In genomic region chr20:58173930-58174707, GRCh38 we compare ENCODE assay signal across 14 cellular contexts. TPM values are rescaled to one million over a fixed set of nuclear protein-coding genes. Genes with fewer than 3 reads are reported as not detected.
DNase-seq lines count a peak whose midpoint lies in the region; ATAC-seq, FAIRE-seq and TF ChIP-seq lines count a peak whose summit lies in the region.
"Had no signal": no experiment of that assay in that cellular context is flagged by ENCODE, and none has a peak within 500 bp of the region (broad histone marks: within the 10 kb centered on the region; RNA-seq: fewer than 3 reads in every experiment).

No MANE protein-coding gene starts in this region.

- DNase-seq in heart left ventricle (peak in 1 of 5 donors; percentile 34), Right ventricle myocardium inferior (ENCODE audit: missing footprints) (no peak), fibroblast of mammary gland (ENCODE audit: low read depth) (peak; percentile 11), ovary (peak in 4 of 5 donors; percentile 29 to 59 (median 38)), NCI-H82 (lab: John Stamatoyannopoulos, UW) (no peak), MM.1S (no peak), D721Med (ENCODE audit: insufficient read length, low spot score) (no peak)
- DNase-seq: activated CD4-positive, alpha-beta memory T cell treated with anti-CD3 and anti-CD28 coated beads, Interleukin-2, amount 10 ng/mL, durations not matched to agents 7 days and 5 days; activated naive CD8-positive, alpha-beta T cell treated with anti-CD3 and anti-CD28 coated beads for 36 hours; effector memory CD4-positive, alpha-beta T cell had no signal

- H3K27me3 ChIP-seq in heart left ventricle (peaks cover 0 to 5% (median 0%) of the 10 kb centered on the region in 9 donors), ovary (no peaks in the 10 kb centered on the region), MM.1S (replicated peaks; ENCODE audit: insufficient read depth, low read length) (peaks cover 91% of the 10 kb centered on the region)

- no peak for TF ChIP-seq POLR2A in heart left ventricle (IDR thresholded peaks at IDR 0.05)
- TF ChIP-seq POLR2A in ovary (IDR thresholded peaks at IDR 0.05) = no peak

- H3K79me2 ChIP-seq in MM.1S (ENCODE audit: low read length) = no peaks in the 10 kb centered on the region

- WGBS in heart left ventricle, 4 donors = 44 to 53% (median 50%) methylated on average over 26 of the region's 26 CpGs
- WGBS in ovary, 3 donors = 23 to 34% (median 23%) methylated on average over 26 of the region's 26 CpGs

- ATAC-seq in heart left ventricle (peak in 3 of 4 donors; percentile 57 to 63 (median 59)), Right ventricle myocardium inferior (no peak), HG03460 (IDR thresholded peaks at IDR 0.05; ENCODE audit: unreplicated experiment) (no peak)

- no peak overlapping the region for H2AFZ ChIP-seq in MM.1S (ENCODE audit: low read length)

- H3K4me2 ChIP-seq in MM.1S (ENCODE audit: low read depth, low read length) = no peak overlapping the region

- H3K4me1 ChIP-seq in heart left ventricle (peaks cover 0 to 23% (median 6%) of the 10 kb centered on the region in 12 donors), ovary (ENCODE audit: insufficient read depth) (peaks cover 6% of the 10 kb centered on the region), MM.1S (ENCODE audit: low read length) (no peaks in the 10 kb centered on the region)

- TF ChIP-seq EP300 in ovary (IDR thresholded peaks at IDR 0.05) = no peak

- no peak overlapping the region for H3K9ac ChIP-seq in MM.1S (ENCODE audit: low read length)

- H3K4me3 ChIP-seq in heart left ventricle (peak overlapping the region in 9 of 12 donors; percentile 20 to 48 (median 32)), fibroblast of mammary gland (ENCODE audit: control insufficient read depth, low read depth, low read length) (no peak overlapping the region), ovary (peak overlapping the region; percentile 31), MM.1S (ENCODE audit: low read length) (no peak overlapping the region)

- H3K9me2 ChIP-seq in MM.1S (replicated peaks; ENCODE audit: insufficient read depth, low read length) = no peaks in the 10 kb centered on the region

- H3K9me3 ChIP-seq in heart left ventricle (no peaks in the 10 kb centered on the region), ovary (no peaks in the 10 kb centered on the region), MM.1S (replicated peaks; ENCODE audit: insufficient read depth, low read length) (no peaks in the 10 kb centered on the region)

- TF ChIP-seq CTCF in heart left ventricle (IDR thresholded peaks at IDR 0.05) = no peak
- TF ChIP-seq CTCF in fibroblast of mammary gland (conservative IDR thresholded peaks at IDR 0.05; ENCODE audit: control insufficient read depth, insufficient read depth, low read depth, low read length) = no peak
- TF ChIP-seq CTCF in ovary (IDR thresholded peaks at IDR 0.05) = no peak
- TF ChIP-seq CTCF in MM.1S (IDR thresholded peaks at IDR 0.05; ENCODE audit: low read length) = no peak
- TF ChIP-seq CTCF in D721Med (IDR thresholded peaks at IDR 0.05; ENCODE audit: insufficient read depth, missing control alignments) = no peak

- FAIRE-seq in D721Med (lab: Jason Lieb, UNC) = no peak
- FAIRE-seq: GM18507 had no signal

- no peaks in the 10 kb centered on the region for H3F3A ChIP-seq in MM.1S (ENCODE audit: insufficient read depth, low read length)

- H3K27ac ChIP-seq in heart left ventricle (peak overlapping the region; percentile 33 to 87 (median 71)), ovary (peak overlapping the region; percentile 65 to 85), MM.1S (ENCODE audit: low read length) (no peak overlapping the region)

- H3K36me3 ChIP-seq in heart left ventricle = no peaks in the 10 kb centered on the region
- no peaks in the 10 kb centered on the region for H3K36me3 ChIP-seq in ovary
- H3K36me3 ChIP-seq in MM.1S (replicated peaks; ENCODE audit: insufficient read depth, low read length) = no peaks in the 10 kb centered on the region

- intact Hi-C loops in heart left ventricle (cut with DNase I) = loop anchor here in 2 of 10 donors (10.0 kb wide), 3 partner anchors 229 to 519 kb away; no protein-coding TSS in a partner anchor
- intact Hi-C loops in Right ventricle myocardium inferior (cut with DNase I) = loop anchor here (10.0 kb wide), 2 partner anchors 299 to 579 kb away; no protein-coding TSS in a partner anchor
- intact Hi-C loops in ovary (cut with DNase I) = loop anchor here in 1 of 4 donors (10.0 kb wide), 1 partner anchor 179 kb away; no protein-coding TSS in a partner anchor

- no peaks in the 10 kb centered on the region for H4K20me1 ChIP-seq in MM.1S (ENCODE audit: insufficient read depth, low read length)

RNA-seq across cellular contexts. Expression of gene ANKRD60, which starts 54.3 kb away (rescaled TPM):
- total RNA-seq in heart left ventricle = not detected
- not detected for polyA plus RNA-seq in heart left ventricle
- total RNA-seq in Right ventricle myocardium inferior = not detected
- total RNA-seq in ovary = not detected
- not detected for polyA plus RNA-seq in ovary
- total RNA-seq: A673; activated CD4-positive, alpha-beta memory T cell treated with anti-CD3 and anti-CD28 coated beads, Interleukin-2, amount 10 ng/mL, durations not matched to agents 7 days and 5 days; activated naive CD8-positive, alpha-beta T cell treated with anti-CD3 and anti-CD28 coated beads for 36 hours; HT1080 had no signal

Comparison
In these comparisons a context has a peak if more than half of its experiments do, and no peak if none do; other contexts are left out.
1. ATAC-seq: peak in heart left ventricle (3 of 4); none in Right ventricle myocardium inferior (single experiment) and HG03460 (single experiment).
2. DNase-seq: peak in fibroblast of mammary gland (single experiment) and ovary (4 of 5); none in Right ventricle myocardium inferior (single experiment), NCI-H82 (single experiment), MM.1S (single experiment) and D721Med (single experiment).
3. H3K4me3 ChIP-seq: peak in heart left ventricle (9 of 12) and ovary (single experiment); none in fibroblast of mammary gland (single experiment) and MM.1S (single experiment).